Comparison of ENCODE assay signal across 8 cellular contexts in the genomic region with DNA sequence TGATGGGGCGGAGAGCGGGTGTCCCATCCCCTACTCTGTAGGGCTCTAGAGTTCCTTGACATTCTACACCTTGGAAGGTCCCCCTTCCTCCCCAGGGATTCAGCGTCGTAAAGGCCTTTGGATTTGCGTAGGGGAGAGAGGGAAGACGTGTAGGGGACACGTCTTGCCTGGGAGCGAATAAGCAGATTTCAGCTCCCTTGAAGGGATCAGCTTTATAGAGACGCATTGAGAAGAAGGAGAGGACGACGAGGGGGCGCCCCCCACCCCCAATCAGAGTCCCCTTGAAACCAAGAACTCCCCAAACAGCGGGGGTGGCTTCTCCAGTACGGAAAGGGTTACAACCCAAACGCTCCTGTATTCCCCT. TPM values are rescaled to one million over a fixed set of nuclear protein-coding genes. Genes with fewer than 3 reads are reported as not detected.
DNase-seq lines count a peak whose midpoint lies in the region; ATAC-seq, FAIRE-seq and TF ChIP-seq lines count a peak whose summit lies in the region.

No MANE protein-coding gene starts in this region.

- WGBS in ectodermal cell, 2 experiments, result 5 to 7% methylated on average over 15 of the region's 15 CpGs

- H3K36me3 Mint-ChIP-seq in natural killer cell, result peaks cover 7% of the 10 kb centered on the region

- no peaks in the 10 kb centered on the region for H3K27me3 ChIP-seq in ectodermal cell (ENCODE audit: control insufficient read depth, insufficient read depth, low read length, poor library complexity, severe bottlenecking)

- H3K4me3 Mint-ChIP-seq in natural killer cell, result peak overlapping the region; percentile 93

- H3K27ac ChIP-seq in ectodermal cell (ENCODE audit: insufficient read depth, low read depth, low read length, poor library complexity, severe bottlenecking), result no peak overlapping the region

- no peaks in the 10 kb centered on the region for H3K9me3 Mint-ChIP-seq in natural killer cell

- TF ChIP-seq POLR2A in NB4 (IDR thresholded peaks at IDR 0.05; ENCODE audit: extremely low read depth, insufficient read length) (no peak), GM12892 (IDR thresholded peaks at IDR 0.05; ENCODE audit: low read depth, low read length) (no peak)

- no peak for ATAC-seq in natural killer cell

- DNase-seq in GM04504 (ENCODE audit: low read depth) (peak; percentile 6), NB4 (ENCODE audit: low read depth) (peak; percentile 48), natural killer cell (no peak), NCI-H187 (lab: John Stamatoyannopoulos, UW) (no peak), GM12892 (ENCODE audit: insufficient read length) (no peak), HEK293T (ENCODE audit: extremely low spot score) (no peak)
- DNase-seq in NK-92 treated with Interleukin-12 subunit alpha and Interleukin-12 subunit beta, amount 100 ng/mL, for 24 hours (lab: John Stamatoyannopoulos, UW), result no peak

- peaks cover 8% of the 10 kb centered on the region for H3K4me1 ChIP-seq in ectodermal cell (ENCODE audit: control insufficient read depth, insufficient read depth, low read length)

- intact Hi-C loops in natural killer cell (cut with micrococcal nuclease), result loop anchor here (1.0 kb wide), 3 partner anchors 19 to 227 kb away; a partner anchor contains a TSS

- FAIRE-seq in GM12892 (lab: Jason Lieb, UNC), result no peak

- H3K36me3 ChIP-seq in ectodermal cell (ENCODE audit: control insufficient read depth, insufficient read depth, low read length), result no peaks in the 10 kb centered on the region

- POLR2A ChIA-PET in HEK293T (lab: Yijun Ruan, JAX), result interaction anchor here (0.7 kb wide), 1 partner anchor 51 kb away, joined by 3 read pairs; no protein-coding TSS in a partner anchor

- TF ChIP-seq CTCF in NB4 (IDR thresholded peaks at IDR 0.05; ENCODE audit: low read depth, low read length), result no peak
- TF ChIP-seq CTCF in natural killer cell (IDR thresholded peaks at IDR 0.05), result no peak

- H3K9me3 ChIP-seq in ectodermal cell (ENCODE audit: control insufficient read depth, low read length), result no peaks in the 10 kb centered on the region

- CTCF ChIA-PET in HEK293T (lab: Yijun Ruan, JAX), result no interaction called here

- peaks cover 4 to 10% of the 10 kb centered on the region in 2 donors for H3K27me3 Mint-ChIP-seq in natural killer cell (ENCODE audit: low read depth in 2 of 2)

- H3K4me3 ChIP-seq in NB4 (ENCODE audit: low read depth, low read length) (peak overlapping the region; percentile 76), ectodermal cell (ENCODE audit: insufficient read depth, low read depth, low read length) (peak overlapping the region; percentile 82)

- H3K4me1 Mint-ChIP-seq in natural killer cell, result peaks cover 30 to 36% of the 10 kb centered on the region in 2 donors

- peak overlapping the region; percentile 90 to 92 for H3K27ac Mint-ChIP-seq in natural killer cell

TF ChIP-seq in HEK293T, 16 proteins besides CTCF, POLR2A, EP300 and RAD21:
- TF ChIP-seq TARDBP (IDR thresholded peaks at IDR 0.05) (no peak), NFRKB (IDR thresholded peaks at IDR 0.05) (no peak), ZNF384 (IDR thresholded peaks at IDR 0.05) (no peak)
TF ChIP-seq in HEK293T: peak in this region for 0.

RNA-seq across cellular contexts. Expression of a gene that starts 0.3 kb away (rescaled TPM):
- polyA plus RNA-seq in ectodermal cell (2013, experiment 1 of 4), result 65.5 TPM
- 66.7 TPM for polyA plus RNA-seq in ectodermal cell (2013, experiment 2 of 4)
- 51.8 TPM for polyA plus RNA-seq in ectodermal cell (2013, experiment 3 of 4)
- 63.4 TPM for polyA plus RNA-seq in ectodermal cell (2013, experiment 4 of 4)
- 100 to 1,000 TPM; 215 to 256 (median 226) TPM for total RNA-seq in natural killer cell
- polyA plus RNA-seq in GM12892 (2012; ENCODE audit: missing spikeins), result 24.5 TPM

RNA-seq across cellular contexts. Expression of a gene that starts 24.9 kb away (rescaled TPM):
- polyA plus RNA-seq in ectodermal cell (2013, experiment 1 of 4), result not detected
- polyA plus RNA-seq in ectodermal cell (2013, experiment 2 of 4), result not detected
- polyA plus RNA-seq in ectodermal cell (2013, experiment 3 of 4), result not detected
- polyA plus RNA-seq in ectodermal cell (2013, experiment 4 of 4), result not detected
- total RNA-seq in natural killer cell, result not detected
- not detected for polyA plus RNA-seq in GM12892 (2012; ENCODE audit: missing spikeins)

RNA-seq across cellular contexts. Expression of a gene that starts 51.0 kb away (rescaled TPM):
- polyA plus RNA-seq in ectodermal cell (2013, experiment 1 of 4), result 664 TPM
- 625 TPM for polyA plus RNA-seq in ectodermal cell (2013, experiment 2 of 4)
- 675 TPM for polyA plus RNA-seq in ectodermal cell (2013, experiment 3 of 4)
- 751 TPM for polyA plus RNA-seq in ectodermal cell (2013, experiment 4 of 4)
- total RNA-seq in natural killer cell, result 100 to 1,000 TPM; 180 to 195 (median 184) TPM
- polyA plus RNA-seq in GM12892 (2012; ENCODE audit: missing spikeins), result 687 TPM

Comparison
In these comparisons a context has a peak if more than half of its experiments do, and no peak if none do; other contexts are left out.
1. DNase-seq: peak in GM04504 (single experiment) and NB4 (single experiment); none in natural killer cell (single experiment), NCI-H187 (0 of 2), GM12892 (single experiment), HEK293T (single experiment) and NK-92 treated with Interleukin-12 subunit alpha and Interleukin-12 subunit beta, amount 100 ng/mL, for 24 hours (single experiment).